ENCODE assay signal across 11 cellular contexts in genomic region chr3:12423918-12424634, GRCh38.
DNase-seq lines count a peak whose midpoint lies in the region; ATAC-seq, FAIRE-seq and TF ChIP-seq lines count a peak whose summit lies in the region.
"Had no signal": no experiment of that assay in that cellular context is flagged by ENCODE, and none has a peak within 500 bp of the region (broad histone marks: within the 10 kb centered on the region; RNA-seq: fewer than 3 reads in every experiment).

No MANE protein-coding gene starts in this region.

- no peak for DNase-seq in H54 (ENCODE audit: insufficient read length, low spot score)
- peak; percentile 53 for DNase-seq in fibroblast of peridontal ligament (ENCODE audit: extremely low read depth)
- peak; percentile 63 for DNase-seq in stimulated activated CD4-positive, alpha-beta T cell treated with anti-CD3 and anti-CD28 coated beads, Interleukin-1b, Interleukin-23, amount 100 ng/mL, for 48 hours
- no peak for DNase-seq in UCSD-AML1 (lab: John Stamatoyannopoulos, UW; ENCODE audit: unreplicated experiment)
- no peak for DNase-seq in NCI-H2029 treated with DMSO at 0.1 percent for 48 hours (lab: John Stamatoyannopoulos, UW)
- DNase-seq: activated naive CD8-positive, alpha-beta T cell treated with anti-CD3 and anti-CD28 coated beads, Interleukin-2, amount 10 ng/mL, durations not matched to agents 7 days and 5 days; esophagus squamous epithelium; NCI-H1436 had no signal

- peaks cover 7% of the 10 kb centered on the region for H3K4me1 ChIP-seq in OCI-LY3 (ENCODE audit: low read length)
- H3K4me1 ChIP-seq: esophagus squamous epithelium had no signal

- H3K9me3 ChIP-seq in OCI-LY3 (ENCODE audit: insufficient read depth, low read length) = no peaks in the 10 kb centered on the region
- H3K9me3 ChIP-seq: esophagus squamous epithelium had no signal

- no peak overlapping the region for H3K4me3 ChIP-seq in OCI-LY3 (ENCODE audit: low read length)
- H3K4me3 ChIP-seq: esophagus squamous epithelium, SK-N-MC had no signal

- no peaks in the 10 kb centered on the region for H3K79me2 ChIP-seq in OCI-LY3 (ENCODE audit: low read length)

- no peak overlapping the region for H3K27ac ChIP-seq in OCI-LY3 (ENCODE audit: low read length)
- H3K27ac ChIP-seq: esophagus squamous epithelium, SK-N-MC had no signal

- no peak overlapping the region for H3K9ac ChIP-seq in OCI-LY3 (ENCODE audit: low read length)

- no peaks in the 10 kb centered on the region for H4K20me1 ChIP-seq in OCI-LY3 (ENCODE audit: insufficient read depth, low read length)

- ATAC-seq in HG03097 (IDR thresholded peaks at IDR 0.05; ENCODE audit: low FRiP score, unreplicated experiment) = no peak

- 0 out of 2 replicates have a peak overlapping the region, but pooled peaks have one; percentile 59 for H2AFZ ChIP-seq in OCI-LY3 (ENCODE audit: low read depth, low read length)

- no peak for TF ChIP-seq POLR2A in H54 (IDR thresholded peaks at IDR 0.05; ENCODE audit: low read depth, low read length)

- TF ChIP-seq CTCF in OCI-LY3 (IDR thresholded peaks at IDR 0.05; ENCODE audit: low read depth, low read length) = no peak

- peak overlapping the region; percentile 14; the same call in 1 of the 2 replicates for H3K4me2 ChIP-seq in OCI-LY3 (ENCODE audit: low read length)

- peak; percentile 75 for FAIRE-seq in H54 (lab: Jason Lieb, UNC)

- peaks cover 26% of the 10 kb centered on the region; the same call in 1 of the 2 replicates for H3K27me3 ChIP-seq in OCI-LY3 (ENCODE audit: low read depth, low read length)
- H3K27me3 ChIP-seq: esophagus squamous epithelium had no signal

- no peaks in the 10 kb centered on the region for H3K36me3 ChIP-seq in OCI-LY3 (replicated peaks; ENCODE audit: low read depth, low read length)
- H3K36me3 ChIP-seq: esophagus squamous epithelium had no signal

Comparison
In these comparisons a context has a peak if more than half of its experiments do, and no peak if none do; other contexts are left out.
1. DNase-seq: peak in fibroblast of peridontal ligament (single experiment) and stimulated activated CD4-positive, alpha-beta T cell treated with anti-CD3 and anti-CD28 coated beads, Interleukin-1b, Interleukin-23, amount 100 ng/mL, for 48 hours (single experiment); none in H54 (single experiment), UCSD-AML1 (single experiment) and NCI-H2029 treated with DMSO at 0.1 percent for 48 hours (single experiment).